ENCODE assay signal across 16 cellular contexts in genomic region chr4:54032558-54033135, GRCh38. TPM values are rescaled to one million over a fixed set of nuclear protein-coding genes. Genes with fewer than 3 reads are reported as not detected.
DNase-seq lines count a peak whose midpoint lies in the region; ATAC-seq, FAIRE-seq and TF ChIP-seq lines count a peak whose summit lies in the region.
"Had no signal": no experiment of that assay in that cellular context is flagged by ENCODE, and none has a peak within 500 bp of the region (broad histone marks: within the 10 kb centered on the region; RNA-seq: fewer than 3 reads in every experiment).

No MANE protein-coding gene starts in this region.

- peaks cover 12 to 41% (median 21%) of the 10 kb centered on the region in 10 experiments for H3K4me1 ChIP-seq in BLaER1 treated with 17β-estradiol and CSF1 and Interleukin-3, amounts not matched to agents 10 nM and 100 nM
- peaks cover 44% of the 10 kb centered on the region for H3K4me1 ChIP-seq in OCI-LY7 (ENCODE audit: insufficient read depth, low read length, poor library complexity, severe bottlenecking)
- peaks cover 0 to 11% (median 3%) of the 10 kb centered on the region in 4 donors for H3K4me1 ChIP-seq in tibial nerve

- no peaks in the 10 kb centered on the region for H3K27me3 ChIP-seq in BLaER1 treated with 17β-estradiol and CSF1 and Interleukin-3, amounts not matched to agents 10 nM and 100 nM
- no peaks in the 10 kb centered on the region for H3K27me3 ChIP-seq in tibial nerve
- H3K27me3 ChIP-seq: body of pancreas had no signal

- intact Hi-C loops in OCI-LY7 (cut with micrococcal nuclease; ENCODE audit: unreplicated experiment), result no loop called here

- no peak for TF ChIP-seq CTCF in OCI-LY7 (conservative IDR thresholded peaks at IDR 0.05; ENCODE audit: low read length)
- no peak for TF ChIP-seq CTCF in tibial nerve (IDR thresholded peaks at IDR 0.05)

- FAIRE-seq in islet of Langerhans (lab: Jason Lieb, UNC), result peak; percentile 43
- FAIRE-seq: RCC 7860 had no signal

- 58 to 77% methylated on average over 3 of the region's 3 CpGs for WGBS in tibial nerve, 2 donors

- H4K20me1 ChIP-seq in BLaER1 treated with 17β-estradiol and CSF1 and Interleukin-3, amounts not matched to agents 10 nM and 100 nM, result peaks cover 0 to 94% (median 12%) of the 10 kb centered on the region in 11 experiments; a peak in 17 of 22 replicates
- H4K20me1 ChIP-seq in OCI-LY7 (ENCODE audit: insufficient read depth, low read length), result no peaks in the 10 kb centered on the region

- CTCF ChIA-PET in OCI-LY7 (lab: Charles Lee; ENCODE audit: unreplicated experiment), result no interaction called here

- no TSS peak for BruUV-seq in OCI-LY7 (replicated peaks; lab: Mats Ljungman, UMichigan)

- DNase-seq in OCI-LY7 (ENCODE audit: low spot score) (peak; percentile 41), NCI-H748 (lab: John Stamatoyannopoulos, UW; ENCODE audit: unreplicated experiment) (no peak), HT-29 (ENCODE audit: low spot score) (no peak), tibial nerve (ENCODE audit: low spot score in 2 of 2) (no peak)
- DNase-seq: activated T-cell treated with anti-CD3 and anti-CD28 coated beads, Interleukin-2, amount 50 U/mL, for 72 hours; body of pancreas; GDM1; HCEC 1CT; NCI-H1694; stimulated activated naive CD8-positive, alpha-beta T cell treated with anti-CD3 and anti-CD28 coated beads, Interleukin-15, Interleukin-2, amounts not matched to agents 100 U/mL and 50 U/mL, for 24 hours had no signal

- H3K9me3 ChIP-seq in BLaER1 treated with 17β-estradiol and CSF1 and Interleukin-3, amounts not matched to agents 10 nM and 100 nM (replicated peaks in 1 of 11), result peaks cover 0 to 6% (median 0%) of the 10 kb centered on the region in 11 experiments; a peak in 2 of 22 replicates
- H3K9me3 ChIP-seq in OCI-LY7 (ENCODE audit: low read length) (0 out of 2 replicates have a peak, but pooled peaks cover 5% of the 10 kb centered on the region), tibial nerve (no peaks in the 10 kb centered on the region)
- H3K9me3 ChIP-seq: body of pancreas had no signal

- POLR2A ChIA-PET in OCI-LY7 (lab: Charles Lee), result interaction anchor here (0.9 to 6.8 kb wide), 2 partner anchors 25 to 33 kb away, joined by 3 to 34 read pairs; no protein-coding TSS in a partner anchor

- TF ChIP-seq EP300 in tibial nerve (IDR thresholded peaks at IDR 0.05), result no peak

- peak overlapping the region in 5 of 11 experiments; percentile 7 to 72 (median 44); a peak in 8 of 22 replicates for H3K27ac ChIP-seq in BLaER1 treated with 17β-estradiol and CSF1 and Interleukin-3, amounts not matched to agents 10 nM and 100 nM
- peak overlapping the region; percentile 85 for H3K27ac ChIP-seq in OCI-LY7 (ENCODE audit: low read depth, low read length, poor library complexity, severe bottlenecking)
- no peak overlapping the region for H3K27ac ChIP-seq in tibial nerve
- H3K27ac ChIP-seq: body of pancreas, HL-60 had no signal

- no peak for TF ChIP-seq POLR2A in tibial nerve (IDR thresholded peaks at IDR 0.05)

- peak overlapping the region; percentile 58 to 82 (median 71) for H3K4me2 ChIP-seq in BLaER1 treated with 17β-estradiol and CSF1 and Interleukin-3, amounts not matched to agents 10 nM and 100 nM
- peak overlapping the region; percentile 59 for H3K4me2 ChIP-seq in OCI-LY7 (ENCODE audit: low read length)

- H2AFZ ChIP-seq in OCI-LY7 (ENCODE audit: low read length), result no peak overlapping the region

- H3K36me3 ChIP-seq in BLaER1 treated with 17β-estradiol and CSF1 and Interleukin-3, amounts not matched to agents 10 nM and 100 nM, result peaks cover 18 to 51% (median 41%) of the 10 kb centered on the region in 11 experiments; a peak in 20 of 22 replicates
- peaks cover 50% of the 10 kb centered on the region for H3K36me3 ChIP-seq in OCI-LY7 (ENCODE audit: insufficient read depth, low read length)
- peaks cover 0 to 11% (median 0%) of the 10 kb centered on the region in 3 donors for H3K36me3 ChIP-seq in tibial nerve

- H3K4me3 ChIP-seq in BLaER1 treated with 17β-estradiol and CSF1 and Interleukin-3, amounts not matched to agents 10 nM and 100 nM, result peak overlapping the region in 6 of 10 experiments; percentile 25 to 61 (median 42); a peak in 9 of 20 replicates
- H3K4me3 ChIP-seq in OCI-LY7 (ENCODE audit: low read depth, low read length, poor library complexity, severe bottlenecking) (peak overlapping the region; percentile 39), tibial nerve (no peak overlapping the region)
- H3K4me3 ChIP-seq: body of pancreas had no signal

- H3K9ac ChIP-seq in BLaER1 treated with 17β-estradiol and CSF1 and Interleukin-3, amounts not matched to agents 10 nM and 100 nM, result peak overlapping the region in 7 of 11 experiments; percentile 15 to 57 (median 29); a peak in 7 of 22 replicates

- H3K9me2 ChIP-seq in OCI-LY7 (ENCODE audit: insufficient read depth, low read length), result no peaks in the 10 kb centered on the region

- H3K79me2 ChIP-seq in OCI-LY7 (ENCODE audit: insufficient read depth, low read depth, low read length), result peaks cover 45% of the 10 kb centered on the region; the same call in 1 of the 2 replicates

- ATAC-seq in HG03175 (IDR thresholded peaks at IDR 0.05; ENCODE audit: unreplicated experiment) (peak; percentile 69), HG02759 (IDR thresholded peaks at IDR 0.05; ENCODE audit: unreplicated experiment) (no peak)
- ATAC-seq: activated T-cell treated with anti-CD3 and anti-CD28 coated beads, Interleukin-2, amount 50 U/mL, for 72 hours; body of pancreas; stimulated activated naive CD8-positive, alpha-beta T cell treated with anti-CD3 and anti-CD28 coated beads, Interleukin-15, Interleukin-2, amounts not matched to agents 100 U/mL and 50 U/mL, for 24 hours had no signal

RNA-seq across cellular contexts. Expression of gene CHIC2, which starts 31.8 kb away (rescaled TPM):
- total RNA-seq in OCI-LY7 (2014; rRNA removed; shearing (Covaris generic)), result 38.6 and 45.0 TPM in 2 replicates
- 28.9 and 30.4 TPM in 2 replicates for total RNA-seq in OCI-LY7 (2022)
- 15.2 and 15.5 TPM in 2 replicates for total RNA-seq in HT-29 (2014; rRNA removed; shearing (Covaris generic))
- 10 to 100 TPM; 51.1 to 84.6 (median 60.6) TPM for total RNA-seq in tibial nerve

Comparison
In these comparisons a context has a peak if more than half of its experiments do, and no peak if none do; other contexts are left out.
1. H3K4me3 ChIP-seq: peak in BLaER1 treated with 17β-estradiol and CSF1 and Interleukin-3, amounts not matched to agents 10 nM and 100 nM (6 of 10) and OCI-LY7 (single experiment); none in tibial nerve (0 of 4).